33 cellular contexts compared by ENCODE assay signal in genomic region chr1:11887666-11888007, GRCh38. TPM values are rescaled to one million over a fixed set of nuclear protein-coding genes. Genes with fewer than 3 reads are reported as not detected.
"Had no signal": no experiment of that assay in that cellular context is flagged by ENCODE, and none has a peak within 500 bp of the region (broad histone marks: within the 10 kb centered on the region; RNA-seq: fewer than 3 reads in every experiment).

No MANE protein-coding gene starts in this region.

- H3K36me3 Mint-ChIP-seq: activated naive CD4-positive, alpha-beta T cell treated with anti-CD3 and anti-CD28 coated beads, Interleukin-2, amount 10 ng/mL, durations not matched to agents 7 days and 5 days; activated naive CD8-positive, alpha-beta T cell treated with anti-CD3 and anti-CD28 coated beads, Interleukin-2, amount 10 ng/mL, durations not matched to agents 7 days and 5 days; naive thymus-derived CD8-positive, alpha-beta T cell; stimulated activated memory B cell treated with anti-CD40 and anti-IgM and Interleukin-4, amounts not matched to agents 10 μg/mL and 1 μg/mL and 100 μg/mL, for 72 hours had no signal

- H3K9me3 ChIP-seq: esophagus squamous epithelium, lower lobe of right lung, prostate gland, stomach, thyroid gland, upper lobe of left lung, vagina had no signal

- H2AFZ ChIP-seq: hepatocyte had no signal

- H3K9me3 Mint-ChIP-seq: activated CD4-positive, alpha-beta memory T cell treated with anti-CD3 and anti-CD28 coated beads, Interleukin-2, amount 10 ng/mL, durations not matched to agents 7 days and 5 days; activated CD4-positive, alpha-beta T cell treated with anti-CD3 and anti-CD28 coated beads, Interleukin-2, amount 10 ng/mL, durations not matched to agents 7 days and 5 days; activated naive CD4-positive, alpha-beta T cell treated with anti-CD3 and anti-CD28 coated beads, Interleukin-2, amount 10 ng/mL, durations not matched to agents 7 days and 5 days; activated naive CD8-positive, alpha-beta T cell treated with anti-CD3 and anti-CD28 coated beads, Interleukin-2, amount 10 ng/mL, durations not matched to agents 7 days and 5 days; activated T-cell treated with anti-CD3 and anti-CD28 coated beads, Interleukin-2, amount 50 U/mL, for 24 hours; central memory CD8-positive, alpha-beta T cell; dendritic cell treated with granulocyte-macrophage colony-stimulating factor and Interleukin-4, amounts not matched to agents 40 ng/mL and 50 ng/mL, for 4 days; naive thymus-derived CD8-positive, alpha-beta T cell; stimulated activated memory B cell treated with anti-CD40 and anti-IgM and Interleukin-4, amounts not matched to agents 10 μg/mL and 1 μg/mL and 100 μg/mL, for 72 hours had no signal

- DNase-seq: activated CD4-positive, alpha-beta memory T cell treated with anti-CD3 and anti-CD28 coated beads, Interleukin-2, amount 10 ng/mL, durations not matched to agents 7 days and 5 days; activated CD4-positive, alpha-beta T cell treated with anti-CD3 and anti-CD28 coated beads for 1 hour; activated CD4-positive, alpha-beta T cell treated with anti-CD3 and anti-CD28 coated beads, Interleukin-2, amount 10 ng/mL, durations not matched to agents 7 days and 5 days; activated CD8-positive, alpha-beta memory T cell treated with anti-CD3 and anti-CD28 coated beads, Interleukin-2, amount 50 U/mL, for 48 hours; activated gamma-delta T cell; activated naive CD4-positive, alpha-beta T cell treated with anti-CD3 and anti-CD28 coated beads, Interleukin-2, amount 10 ng/mL, durations not matched to agents 7 days and 5 days; activated naive CD8-positive, alpha-beta T cell treated with anti-CD3 and anti-CD28 coated beads, Interleukin-2, amount 10 ng/mL, durations not matched to agents 7 days and 5 days; activated T-cell treated with anti-CD3 and anti-CD28 coated beads, Interleukin-2, amount 50 U/mL, for 24 hours; brain microvascular endothelial cell; esophagus squamous epithelium; foreskin melanocyte; lower lobe of right lung; mesenchymal stem cell; naive thymus-derived CD8-positive, alpha-beta T cell; retina; stimulated activated CD4-positive, alpha-beta T cell treated with anti-CD3 and anti-CD28 coated beads, Interleukin-1b, Interleukin-23, amount 100 ng/mL, for 48 hours; stimulated activated CD4-positive, alpha-beta T cell treated with anti-CD3 and anti-CD28 coated beads, Interleukin-4, amount 100 ng/mL, for 4 hours; stimulated activated CD8-positive, alpha-beta memory T cell treated with anti-CD3 and anti-CD28 coated beads, Interleukin-4, amount 100 ng/mL, for 48 hours; stomach; T-helper 17 cell; T1000 had no signal

- H3K4me3 Mint-ChIP-seq: activated CD4-positive, alpha-beta memory T cell treated with anti-CD3 and anti-CD28 coated beads, Interleukin-2, amount 10 ng/mL, durations not matched to agents 7 days and 5 days; activated CD4-positive, alpha-beta T cell treated with anti-CD3 and anti-CD28 coated beads, Interleukin-2, amount 10 ng/mL, durations not matched to agents 7 days and 5 days; activated naive CD4-positive, alpha-beta T cell treated with anti-CD3 and anti-CD28 coated beads, Interleukin-2, amount 10 ng/mL, durations not matched to agents 7 days and 5 days; activated naive CD8-positive, alpha-beta T cell treated with anti-CD3 and anti-CD28 coated beads, Interleukin-2, amount 10 ng/mL, durations not matched to agents 7 days and 5 days; activated T-cell treated with anti-CD3 and anti-CD28 coated beads, Interleukin-2, amount 50 U/mL, for 24 hours; central memory CD8-positive, alpha-beta T cell; dendritic cell treated with granulocyte-macrophage colony-stimulating factor and Interleukin-4, amounts not matched to agents 40 ng/mL and 50 ng/mL, for 4 days; naive thymus-derived CD8-positive, alpha-beta T cell; stimulated activated memory B cell treated with anti-CD40 and anti-IgM and Interleukin-4, amounts not matched to agents 10 μg/mL and 1 μg/mL and 100 μg/mL, for 72 hours; T-helper 17 cell had no signal

- H3K4me2 ChIP-seq: hepatocyte, smooth muscle cell had no signal

- H3K27me3 Mint-ChIP-seq: dendritic cell treated with granulocyte-macrophage colony-stimulating factor and Interleukin-4, amounts not matched to agents 40 ng/mL and 50 ng/mL, for 4 days had no signal

- ATAC-seq: lower lobe of right lung; naive thymus-derived CD8-positive, alpha-beta T cell; stimulated activated memory B cell treated with anti-CD40 and anti-IgM and Interleukin-4, amounts not matched to agents 10 μg/mL and 1 μg/mL and 100 μg/mL, for 72 hours; T-helper 17 cell had no signal

- H3K27ac ChIP-seq: brain microvascular endothelial cell, esophagus squamous epithelium, hepatocyte, lower lobe of right lung, prostate gland, stomach, thyroid gland, upper lobe of left lung, vagina had no signal

- H3K36me3 ChIP-seq: brain microvascular endothelial cell, esophagus squamous epithelium, lower lobe of right lung, prostate gland, stomach, thyroid gland, upper lobe of left lung, vagina had no signal

- H3K27ac Mint-ChIP-seq: activated CD4-positive, alpha-beta memory T cell treated with anti-CD3 and anti-CD28 coated beads, Interleukin-2, amount 10 ng/mL, durations not matched to agents 7 days and 5 days; activated CD4-positive, alpha-beta T cell treated with anti-CD3 and anti-CD28 coated beads, Interleukin-2, amount 10 ng/mL, durations not matched to agents 7 days and 5 days; activated naive CD4-positive, alpha-beta T cell treated with anti-CD3 and anti-CD28 coated beads, Interleukin-2, amount 10 ng/mL, durations not matched to agents 7 days and 5 days; activated naive CD8-positive, alpha-beta T cell treated with anti-CD3 and anti-CD28 coated beads, Interleukin-2, amount 10 ng/mL, durations not matched to agents 7 days and 5 days; activated T-cell treated with anti-CD3 and anti-CD28 coated beads, Interleukin-2, amount 50 U/mL, for 24 hours; dendritic cell treated with granulocyte-macrophage colony-stimulating factor and Interleukin-4, amounts not matched to agents 40 ng/mL and 50 ng/mL, for 4 days; naive thymus-derived CD8-positive, alpha-beta T cell; stimulated activated memory B cell treated with anti-CD40 and anti-IgM and Interleukin-4, amounts not matched to agents 10 μg/mL and 1 μg/mL and 100 μg/mL, for 72 hours; T-helper 17 cell had no signal

- H3K4me3 ChIP-seq: esophagus squamous epithelium, hepatocyte, lower lobe of right lung, prostate gland, smooth muscle cell, stomach, thyroid gland, upper lobe of left lung, vagina had no signal

- H3K4me1 Mint-ChIP-seq: activated CD4-positive, alpha-beta memory T cell treated with anti-CD3 and anti-CD28 coated beads, Interleukin-2, amount 10 ng/mL, durations not matched to agents 7 days and 5 days; activated CD4-positive, alpha-beta T cell treated with anti-CD3 and anti-CD28 coated beads, Interleukin-2, amount 10 ng/mL, durations not matched to agents 7 days and 5 days; central memory CD8-positive, alpha-beta T cell; stimulated activated memory B cell treated with anti-CD40 and anti-IgM and Interleukin-4, amounts not matched to agents 10 μg/mL and 1 μg/mL and 100 μg/mL, for 72 hours had no signal

- H3K27me3 ChIP-seq: hepatocyte, thyroid gland, upper lobe of left lung, vagina had no signal

- H3K4me1 ChIP-seq: esophagus squamous epithelium, prostate gland, vagina had no signal

RNA-seq across cellular contexts. Expression of gene NPPB, which starts 28.9 kb away (rescaled TPM):
- total RNA-seq: activated CD4-positive, alpha-beta memory T cell treated with anti-CD3 and anti-CD28 coated beads, Interleukin-2, amount 10 ng/mL, durations not matched to agents 7 days and 5 days; activated CD4-positive, alpha-beta T cell treated with anti-CD3 and anti-CD28 coated beads, Interleukin-2, amount 10 ng/mL, durations not matched to agents 7 days and 5 days; activated naive CD8-positive, alpha-beta T cell treated with anti-CD3 and anti-CD28 coated beads, Interleukin-2, amount 10 ng/mL, durations not matched to agents 7 days and 5 days; esophagus squamous epithelium; lower lobe of right lung; naive thymus-derived CD8-positive, alpha-beta T cell; osteocyte; prostate gland; T-helper 17 cell; thyroid gland; upper lobe of left lung; vagina had no signal
- polyA plus RNA-seq: keratinocyte; naive thymus-derived CD8-positive, alpha-beta T cell had no signal

RNA-seq across cellular contexts. Expression of gene NPPA, which starts 40.1 kb away (rescaled TPM):
- total RNA-seq: activated CD4-positive, alpha-beta memory T cell treated with anti-CD3 and anti-CD28 coated beads, Interleukin-2, amount 10 ng/mL, durations not matched to agents 7 days and 5 days; activated CD4-positive, alpha-beta T cell treated with anti-CD3 and anti-CD28 coated beads, Interleukin-2, amount 10 ng/mL, durations not matched to agents 7 days and 5 days; activated naive CD8-positive, alpha-beta T cell treated with anti-CD3 and anti-CD28 coated beads, Interleukin-2, amount 10 ng/mL, durations not matched to agents 7 days and 5 days; astrocyte; esophagus squamous epithelium; hepatocyte; naive thymus-derived CD8-positive, alpha-beta T cell; osteocyte; smooth muscle cell; T-helper 17 cell; thyroid gland; vagina had no signal
- polyA plus RNA-seq: keratinocyte; naive thymus-derived CD8-positive, alpha-beta T cell had no signal
